Comparison of ENCODE assay signal across 8 cellular contexts in genomic region chr2:105790467-105791118, GRCh38. TPM values are rescaled to one million over a fixed set of nuclear protein-coding genes. Genes with fewer than 3 reads are reported as not detected.
DNase-seq lines count a peak whose midpoint lies in the region; ATAC-seq and TF ChIP-seq lines count a peak whose summit lies in the region.

No MANE protein-coding gene starts in this region.

- no peaks in the 10 kb centered on the region for H3K9me3 Mint-ChIP-seq in activated CD4-positive, alpha-beta memory T cell treated with anti-CD3 and anti-CD28 coated beads for 36 hours
- no peaks in the 10 kb centered on the region for H3K9me3 Mint-ChIP-seq in endothelial cell (ENCODE audit: unreplicated experiment)

- no peak overlapping the region for H3K27ac ChIP-seq in lower lobe of right lung

- H3K4me1 ChIP-seq in lower lobe of right lung (peaks cover 63% of the 10 kb centered on the region), BE2C (no peaks in the 10 kb centered on the region)

- no peak for DNase-seq in activated CD4-positive, alpha-beta memory T cell treated with anti-CD3 and anti-CD28 coated beads for 36 hours
- DNase-seq in lower lobe of right lung: no peak
- no peak for DNase-seq in T1000 (lab: John Stamatoyannopoulos, UW)
- no peak for DNase-seq in endothelial cell (ENCODE audit: low spot score)
- no peak for DNase-seq in NCI-H82 (lab: John Stamatoyannopoulos, UW)
- no peak for DNase-seq in BE2C

- CTCF ChIA-PET in activated CD4-positive, alpha-beta memory T cell treated with anti-CD3 and anti-CD28 coated beads for 36 hours (lab: Charles Lee): interaction anchor here (1.1 to 1.7 kb wide), 4 partner anchors 11 to 45 kb away, joined by 3 to 7 read pairs (median 4); no protein-coding TSS in a partner anchor

- H3K4me1 Mint-ChIP-seq in activated CD4-positive, alpha-beta memory T cell treated with anti-CD3 and anti-CD28 coated beads for 36 hours (ENCODE audit: low read depth): peaks cover 94% of the 10 kb centered on the region
- H3K4me1 Mint-ChIP-seq in endothelial cell (ENCODE audit: unreplicated experiment): peaks cover 48% of the 10 kb centered on the region

- H3K27ac Mint-ChIP-seq in activated CD4-positive, alpha-beta memory T cell treated with anti-CD3 and anti-CD28 coated beads for 36 hours: peak overlapping the region; percentile 96
- H3K27ac Mint-ChIP-seq in endothelial cell (ENCODE audit: unreplicated experiment): no peak overlapping the region

- intact Hi-C loops in activated CD4-positive, alpha-beta memory T cell treated with anti-CD3 and anti-CD28 coated beads for 36 hours (cut with micrococcal nuclease): loop anchor here (1.0 to 2.0 kb wide), 3 partner anchors 8 to 68 kb away; no protein-coding TSS in a partner anchor
- intact Hi-C loops in lower lobe of right lung (cut with DNase I): no loop called here

- TF ChIP-seq CTCF in lower lobe of right lung (IDR thresholded peaks at IDR 0.05): no peak
- TF ChIP-seq CTCF in endothelial cell (IDR thresholded peaks at IDR 0.05; ENCODE audit: unreplicated experiment): no peak
- TF ChIP-seq CTCF in BE2C (IDR thresholded peaks at IDR 0.05; ENCODE audit: low read depth, low read length): no peak

- H3K4me3 ChIP-seq in lower lobe of right lung: peak overlapping the region; percentile 3
- no peak overlapping the region for H3K4me3 ChIP-seq in BE2C (ENCODE audit: low read depth, low read length)

- H3K9me3 ChIP-seq in lower lobe of right lung (no peaks in the 10 kb centered on the region), BE2C (no peaks in the 10 kb centered on the region)

- no peaks in the 10 kb centered on the region for H3K36me3 ChIP-seq in lower lobe of right lung
- no peaks in the 10 kb centered on the region for H3K36me3 ChIP-seq in BE2C

- ATAC-seq in GM18870 (IDR thresholded peaks at IDR 0.05; ENCODE audit: unreplicated experiment) (peak; percentile 21), HG02885 (IDR thresholded peaks at IDR 0.05; ENCODE audit: poor library complexity, unreplicated experiment) (peak; percentile 6), lower lobe of right lung (peak; percentile 38)

- H3K36me3 Mint-ChIP-seq in activated CD4-positive, alpha-beta memory T cell treated with anti-CD3 and anti-CD28 coated beads for 36 hours: peaks cover 25% of the 10 kb centered on the region
- peaks cover 12% of the 10 kb centered on the region for H3K36me3 Mint-ChIP-seq in endothelial cell (ENCODE audit: low read depth, unreplicated experiment)

- H3K27me3 ChIP-seq in lower lobe of right lung (ENCODE audit: low read depth): no peaks in the 10 kb centered on the region
- no peaks in the 10 kb centered on the region for H3K27me3 ChIP-seq in BE2C

- POLR2A ChIA-PET in activated CD4-positive, alpha-beta memory T cell treated with anti-CD3 and anti-CD28 coated beads for 36 hours (lab: Charles Lee): interaction anchor here (0.9 to 1.6 kb wide), 3 partner anchors 35 to 69 kb away, joined by 3 to 5 read pairs (median 3); no protein-coding TSS in a partner anchor

- peak overlapping the region; percentile 40 for H3K4me3 Mint-ChIP-seq in activated CD4-positive, alpha-beta memory T cell treated with anti-CD3 and anti-CD28 coated beads for 36 hours
- H3K4me3 Mint-ChIP-seq in endothelial cell (ENCODE audit: unreplicated experiment): no peak overlapping the region

- no peaks in the 10 kb centered on the region for H3K27me3 Mint-ChIP-seq in activated CD4-positive, alpha-beta memory T cell treated with anti-CD3 and anti-CD28 coated beads for 36 hours
- H3K27me3 Mint-ChIP-seq in endothelial cell (ENCODE audit: unreplicated experiment): peaks cover 5% of the 10 kb centered on the region

RNA-seq across cellular contexts. Expression of gene NCK2, which starts 45.9 kb away (rescaled TPM):
- 10 to 100 TPM; 81.8 to 85.8 TPM for total RNA-seq in activated CD4-positive, alpha-beta memory T cell treated with anti-CD3 and anti-CD28 coated beads for 36 hours
- total RNA-seq in lower lobe of right lung: 36.7 TPM
- total RNA-seq in endothelial cell (ENCODE audit: unreplicated experiment): 93.7 TPM
- 25.0 TPM for polyA plus RNA-seq in BE2C (2012; ENCODE audit: insufficient read depth, insufficient read length, low read depth)
